9 cellular contexts compared by ENCODE assay signal in genomic region chr1:225882699-225883615, GRCh38. TPM values are rescaled to one million over a fixed set of nuclear protein-coding genes. Genes with fewer than 3 reads are reported as not detected.
DNase-seq lines count a peak whose midpoint lies in the region; ATAC-seq, FAIRE-seq and TF ChIP-seq lines count a peak whose summit lies in the region.
"Had no signal": no experiment of that assay in that cellular context is flagged by ENCODE, and none has a peak within 500 bp of the region (broad histone marks: within the 10 kb centered on the region; RNA-seq: fewer than 3 reads in every experiment).

No MANE protein-coding gene starts in this region.

- POLR2A ChIA-PET in T-cell (lab: Charles Lee) = interaction anchor here (0.6 to 1.5 kb wide), 4 partner anchors 14 to 116 kb away, joined by 3 to 12 read pairs (median 4); partner anchors contain the start of gene SDE2 (in 1 of the 2)
- POLR2A ChIA-PET in HepG2 (lab: Yijun Ruan, JAX) = interaction anchor here (0.6 to 4.6 kb wide), 13 partner anchors 8 to 230 kb away, joined by 3 to 42 read pairs (median 7); partner anchors contain the start of genes ENAH, EPHX1, H3-3A and LEFTY1

- H2AFZ ChIP-seq in HepG2 (ENCODE audit: low read length) = no peak overlapping the region

- peaks cover 11% of the 10 kb centered on the region for H4K20me1 ChIP-seq in HepG2 (ENCODE audit: insufficient read depth, low read length)

- 0 out of 2 replicates have a peak, but pooled peaks have one; percentile 38 for TF ChIP-seq CTCF in C4-2B (conservative IDR thresholded peaks at IDR 0.05)
- TF ChIP-seq CTCF in HepG2 (CRISPR knock-in tag; IDR thresholded peaks at IDR 0.05) = no peak

- no peaks in the 10 kb centered on the region for H3K9me3 Mint-ChIP-seq in T-cell
- no peaks in the 10 kb centered on the region for H3K9me3 Mint-ChIP-seq in dendritic cell treated with granulocyte-macrophage colony-stimulating factor and Interleukin-4, amounts not matched to agents 40 ng/mL and 50 ng/mL, for 4 days

- H3K27me3 Mint-ChIP-seq in T-cell = no peaks in the 10 kb centered on the region
- H3K27me3 Mint-ChIP-seq in dendritic cell treated with granulocyte-macrophage colony-stimulating factor and Interleukin-4, amounts not matched to agents 40 ng/mL and 50 ng/mL, for 4 days = peaks cover 19% of the 10 kb centered on the region

- peak in 1 of 2 experiments; percentile 11; a peak in 1 of 4 replicates for TF ChIP-seq POLR2A in HepG2 (IDR thresholded peaks at IDR 0.05; ENCODE audit: insufficient read depth in 1 of 2, low read depth in 2 of 2, low read length in 2 of 2)

- H3K36me3 Mint-ChIP-seq in T-cell = peaks cover 5% of the 10 kb centered on the region
- peaks cover 1% of the 10 kb centered on the region for H3K36me3 Mint-ChIP-seq in dendritic cell treated with granulocyte-macrophage colony-stimulating factor and Interleukin-4, amounts not matched to agents 40 ng/mL and 50 ng/mL, for 4 days (ENCODE audit: low read depth)

- in situ Hi-C loops in HepG2 (cut with HindIII; ENCODE audit: extremely low pct_ligation_motif_present, low pct_unique_long_range_greater_than_20kb) = no loop called here

- peak overlapping the region; percentile 87 to 95 (median 91) for H3K4me3 Mint-ChIP-seq in T-cell
- H3K4me3 Mint-ChIP-seq in dendritic cell treated with granulocyte-macrophage colony-stimulating factor and Interleukin-4, amounts not matched to agents 40 ng/mL and 50 ng/mL, for 4 days = peak overlapping the region; percentile 95

- no peaks in the 10 kb centered on the region; a peak in 1 of 5 replicates for H3K27me3 ChIP-seq in HepG2 (ENCODE audit: control insufficient read depth in 1 of 2, insufficient read depth in 2 of 2, low read length in 2 of 2)

- CTCF ChIA-PET in T-cell (lab: Charles Lee) (interaction anchor here (0.6 to 4.6 kb wide), 13 partner anchors 9 to 785 kb away, joined by 3 to 18 read pairs (median 4); partner anchors contain the start of gene SRP9 (in 1 of the 2)), HepG2 (lab: Yijun Ruan, JAX; ENCODE audit: low intra/inter-chr PET ratio, low total read pairs) (interaction anchor here (1.4 kb wide), 1 partner anchor 408 kb away, joined by 4 read pairs; no protein-coding TSS in a partner anchor)

- TSS peak; percentile 67 for BruUV-seq in HepG2 (replicated peaks; lab: Mats Ljungman, UMichigan)

- TF ChIP-seq EP300 in HepG2 (IDR thresholded peaks at IDR 0.05; ENCODE audit: low read depth in 2 of 2, low read length in 2 of 2) (no peak), HepG2 (CRISPR knock-in tag; IDR thresholded peaks at IDR 0.05; ENCODE audit: borderline replicate concordance) (no peak)

- H3K27ac Mint-ChIP-seq in T-cell = peak overlapping the region; percentile 94 to 97
- H3K27ac Mint-ChIP-seq in dendritic cell treated with granulocyte-macrophage colony-stimulating factor and Interleukin-4, amounts not matched to agents 40 ng/mL and 50 ng/mL, for 4 days = peak overlapping the region; percentile 89

- H3K27ac ChIP-seq in C4-2B (peak overlapping the region; percentile 86), HepG2 (ENCODE audit: extremely low read length, insufficient read depth, low read length) (peak overlapping the region; percentile 80)

- WGBS in HepG2 (ENCODE audit: low lambda C conversion rate) = 0% methylated on average over 11 of the region's 61 CpGs

- intact Hi-C loops in dendritic cell treated with granulocyte-macrophage colony-stimulating factor and Interleukin-4, amounts not matched to agents 40 ng/mL and 50 ng/mL, for 4 days (cut with micrococcal nuclease) = loop anchor here (10.0 kb wide), 1 partner anchor 108 kb away; the partner anchor contains the start of gene SRP9
- intact Hi-C loops in HepG2 (cut with micrococcal nuclease; ENCODE audit: unreplicated experiment) = loop anchor here (2.0 to 10.0 kb wide), 3 partner anchors 39 to 92 kb away; partner anchors contain the start of gene PYCR2

- no peaks in the 10 kb centered on the region for H3K9me3 ChIP-seq in HepG2 (ENCODE audit: low read length)

- peaks cover 69% of the 10 kb centered on the region for H3K4me1 ChIP-seq in HepG2 (ENCODE audit: insufficient read depth, low read length)

- no peaks in the 10 kb centered on the region for H3K36me3 ChIP-seq in HepG2 (replicated peaks in 1 of 2; ENCODE audit: control insufficient read depth in 1 of 2, insufficient read depth in 2 of 2, low read length in 2 of 2)

- peak overlapping the region; percentile 91 to 98 (median 93) for H3K4me3 ChIP-seq in HepG2 (replicated peaks in 1 of 3; ENCODE audit: insufficient read depth in 1 of 3, low read depth in 2 of 3, low read length in 3 of 3)

- peak; percentile 29 for ATAC-seq in GM19455 (IDR thresholded peaks at IDR 0.05; ENCODE audit: unreplicated experiment)
- ATAC-seq in HG03469 (IDR thresholded peaks at IDR 0.05; ENCODE audit: unreplicated experiment) = peak; percentile 10
- ATAC-seq in T-cell (replicated peaks in 1 of 4) = peak; percentile 31 to 45 (median 41)
- peak; percentile 40 for ATAC-seq in HepG2

- H3K79me2 ChIP-seq in HepG2 (ENCODE audit: insufficient read depth, low read length) = peaks cover 32% of the 10 kb centered on the region

- FAIRE-seq in HepG2 (lab: Jason Lieb, UNC) = no peak

- DNase-seq in T-cell (peak in 10 of 34 experiments; percentile 16 to 41 (median 26)), HepG2 (ENCODE audit: low spot score) (peak; percentile 15), NCI-H345 treated with DMSO at 0.1 percent for 48 hours (lab: John Stamatoyannopoulos, UW; ENCODE audit: unreplicated experiment) (no peak)
- peak; percentile 63 for DNase-seq in stimulated activated CD8-positive, alpha-beta memory T cell treated with anti-CD3 and anti-CD28 coated beads, Interleukin-4, amount 100 ng/mL, for 48 hours

- H3K4me1 Mint-ChIP-seq in T-cell = peaks cover 42% of the 10 kb centered on the region in 3 donors
- peaks cover 48% of the 10 kb centered on the region for H3K4me1 Mint-ChIP-seq in dendritic cell treated with granulocyte-macrophage colony-stimulating factor and Interleukin-4, amounts not matched to agents 40 ng/mL and 50 ng/mL, for 4 days (ENCODE audit: low read depth)

- no peak for TF ChIP-seq RAD21 in HepG2 (CRISPR knock-in tag; IDR thresholded peaks at IDR 0.05)

- peak overlapping the region; percentile 88 for H3K9ac ChIP-seq in HepG2 (ENCODE audit: insufficient read depth, low read depth, low read length)

- H3K4me2 ChIP-seq in HepG2 (ENCODE audit: low read depth, low read length) = peak overlapping the region; percentile 100

RNA-seq across cellular contexts. Expression of gene TMEM63A, which starts 0.8 kb away (rescaled TPM):
- total RNA-seq in T-cell (100 to 1,000 TPM; 332 to 473 (median 390) TPM), HepG2 (2016; rRNA removed; fragmentation: Illumina TruSeq; extraction: Trizol) (6.8 and 23.9 TPM in 2 replicates)
- total RNA-seq in HepG2 (2016; cell fraction: cytosol; rRNA removed; fragmentation: Illumina TruSeq; extraction: Trizol; ENCODE audit: low read depth) = 8.4 and 11.8 TPM in 2 replicates
- 6.3 and 23.7 TPM in 2 replicates for total RNA-seq in HepG2 (2016; cell fraction: insoluble cytoplasmic fraction; rRNA removed; fragmentation: Illumina TruSeq; extraction: Trizol)
- 9.0 and 9.3 TPM in 2 replicates for total RNA-seq in HepG2 (2016; cell fraction: membrane; rRNA removed; fragmentation: Illumina TruSeq; extraction: Trizol)
- total RNA-seq in HepG2 (2016; cell fraction: nucleus; rRNA removed; fragmentation: Illumina TruSeq; extraction: Trizol) = 45.2 and 52.0 TPM in 2 replicates
- 53.3 and 68.4 TPM in 2 replicates for polyA plus RNA-seq in HepG2 (2011; rRNA removed)
- 12.0 and 12.6 TPM in 2 replicates for polyA plus RNA-seq in HepG2 (2011; cell fraction: cytosol; rRNA removed)
- polyA plus RNA-seq in HepG2 (2011; cell fraction: nucleus; rRNA removed) = 382 and 397 TPM in 2 replicates
- polyA plus RNA-seq in HepG2 (2012) = 27.8 and 32.4 TPM in 2 replicates
- 1.2 and 1.4 TPM in 2 replicates for polyA plus RNA-seq in HepG2 (2016; cell fraction: cytosol; fragmentation: Illumina TruSeq; extraction: Trizol; ENCODE audit: low read depth)
- polyA plus RNA-seq in HepG2 (2016; cell fraction: insoluble cytoplasmic fraction; fragmentation: Illumina TruSeq; extraction: Trizol; ENCODE audit: low read depth) = 5.6 and 6.1 TPM in 2 replicates
- 2.8 and 3.1 TPM in 2 replicates for polyA plus RNA-seq in HepG2 (2016; cell fraction: membrane; fragmentation: Illumina TruSeq; extraction: Trizol; ENCODE audit: low read depth)
- polyA plus RNA-seq in HepG2 (2016; cell fraction: nucleus; fragmentation: Illumina TruSeq; extraction: Trizol; ENCODE audit: insufficient read depth, low read depth) = 77.1 and 87.3 TPM in 2 replicates
- polyA minus RNA-seq in HepG2 (2011; rRNA and poly(A)+ RNA removed; ENCODE audit: low replicate concordance) = 69.8 and 79.8 TPM in 2 replicates
- polyA minus RNA-seq in HepG2 (2011; cell fraction: cytosol; rRNA and poly(A)+ RNA removed) = 11.9 and 15.7 TPM in 2 replicates
- polyA minus RNA-seq in HepG2 (2011; cell fraction: nucleus; rRNA and poly(A)+ RNA removed) = 124 and 138 TPM in 2 replicates

RNA-seq across cellular contexts. Expression of gene LEFTY1, which starts 6.0 kb away (rescaled TPM):
- total RNA-seq in T-cell = under 1 TPM; 0.23 to 0.63 (median 0.35) TPM
- 0.29 TPM in 1 of 2 replicates, not detected in the other for total RNA-seq in HepG2 (2016; rRNA removed; fragmentation: Illumina TruSeq; extraction: Trizol)
- 0.20 TPM in 1 of 2 replicates, not detected in the other for total RNA-seq in HepG2 (2016; cell fraction: cytosol; rRNA removed; fragmentation: Illumina TruSeq; extraction: Trizol; ENCODE audit: low read depth)
- total RNA-seq in HepG2 (2016; cell fraction: insoluble cytoplasmic fraction; rRNA removed; fragmentation: Illumina TruSeq; extraction: Trizol) = 0.18 and 0.50 TPM in 2 replicates
- 0.09 TPM in 1 of 2 replicates, not detected in the other for total RNA-seq in HepG2 (2016; cell fraction: membrane; rRNA removed; fragmentation: Illumina TruSeq; extraction: Trizol)
- total RNA-seq in HepG2 (2016; cell fraction: nucleus; rRNA removed; fragmentation: Illumina TruSeq; extraction: Trizol) = 0.22 and 0.38 TPM in 2 replicates
- polyA plus RNA-seq in HepG2 (2011; rRNA removed) = 0.79 and 1.8 TPM in 2 replicates
- 1.6 and 1.9 TPM in 2 replicates for polyA plus RNA-seq in HepG2 (2011; cell fraction: cytosol; rRNA removed)
- polyA plus RNA-seq in HepG2 (2011; cell fraction: nucleus; rRNA removed) = 0.68 and 0.78 TPM in 2 replicates
- 0.32 and 0.55 TPM in 2 replicates for polyA plus RNA-seq in HepG2 (2012)
- polyA plus RNA-seq in HepG2 (2016; cell fraction: cytosol; fragmentation: Illumina TruSeq; extraction: Trizol; ENCODE audit: low read depth) = not detected in 2 replicates
- polyA plus RNA-seq in HepG2 (2016; cell fraction: insoluble cytoplasmic fraction; fragmentation: Illumina TruSeq; extraction: Trizol; ENCODE audit: low read depth) = 0.14 TPM in 1 of 2 replicates, not detected in the other
- 0.11 TPM in 1 of 2 replicates, not detected in the other for polyA plus RNA-seq in HepG2 (2016; cell fraction: membrane; fragmentation: Illumina TruSeq; extraction: Trizol; ENCODE audit: low read depth)
- polyA plus RNA-seq in HepG2 (2016; cell fraction: nucleus; fragmentation: Illumina TruSeq; extraction: Trizol; ENCODE audit: insufficient read depth, low read depth) = 0.28 and 0.51 TPM in 2 replicates
- 0.12 TPM in 1 of 2 replicates, not detected in the other for polyA minus RNA-seq in HepG2 (2011; rRNA and poly(A)+ RNA removed; ENCODE audit: low replicate concordance)
- polyA minus RNA-seq in HepG2 (2011; cell fraction: cytosol; rRNA and poly(A)+ RNA removed) = 0.49 and 0.53 TPM in 2 replicates
- 0.52 and 0.99 TPM in 2 replicates for polyA minus RNA-seq in HepG2 (2011; cell fraction: nucleus; rRNA and poly(A)+ RNA removed)
- total RNA-seq: T-helper 1 cell treated with Interleukin-12 subunit alpha and Interleukin-12 subunit beta and Interleukin-4 antibody, amounts not matched to agents 30 ng/mL and 1 ng/mL, for 36 hours had no signal

RNA-seq across cellular contexts. Expression of gene PYCR2, which starts 41.1 kb away (rescaled TPM):
- 100 to 1,000 TPM in 3 of 5 donors, 10 to 100 TPM in 2; 54.4 to 138 (median 126) TPM for total RNA-seq in T-cell
- total RNA-seq in HepG2 (2016; rRNA removed; fragmentation: Illumina TruSeq; extraction: Trizol) = 47.8 and 49.5 TPM in 2 replicates
- total RNA-seq in HepG2 (2016; cell fraction: cytosol; rRNA removed; fragmentation: Illumina TruSeq; extraction: Trizol; ENCODE audit: low read depth) = 8.2 and 9.6 TPM in 2 replicates
- total RNA-seq in HepG2 (2016; cell fraction: insoluble cytoplasmic fraction; rRNA removed; fragmentation: Illumina TruSeq; extraction: Trizol) = 45.9 and 51.2 TPM in 2 replicates
- 16.1 and 17.9 TPM in 2 replicates for total RNA-seq in HepG2 (2016; cell fraction: membrane; rRNA removed; fragmentation: Illumina TruSeq; extraction: Trizol)
- 31.1 and 42.8 TPM in 2 replicates for total RNA-seq in HepG2 (2016; cell fraction: nucleus; rRNA removed; fragmentation: Illumina TruSeq; extraction: Trizol)
- polyA plus RNA-seq in HepG2 (2011; rRNA removed) = 47.2 and 54.2 TPM in 2 replicates
- 25.8 and 40.7 TPM in 2 replicates for polyA plus RNA-seq in HepG2 (2011; cell fraction: cytosol; rRNA removed)
- polyA plus RNA-seq in HepG2 (2011; cell fraction: nucleus; rRNA removed) = 98.0 and 106 TPM in 2 replicates
- polyA plus RNA-seq in HepG2 (2012) = 29.7 and 35.8 TPM in 2 replicates
- 3.9 and 4.7 TPM in 2 replicates for polyA plus RNA-seq in HepG2 (2016; cell fraction: cytosol; fragmentation: Illumina TruSeq; extraction: Trizol; ENCODE audit: low read depth)
- polyA plus RNA-seq in HepG2 (2016; cell fraction: insoluble cytoplasmic fraction; fragmentation: Illumina TruSeq; extraction: Trizol; ENCODE audit: low read depth) = 51.7 and 55.3 TPM in 2 replicates
- polyA plus RNA-seq in HepG2 (2016; cell fraction: membrane; fragmentation: Illumina TruSeq; extraction: Trizol; ENCODE audit: low read depth) = 8.9 and 9.2 TPM in 2 replicates
- polyA plus RNA-seq in HepG2 (2016; cell fraction: nucleus; fragmentation: Illumina TruSeq; extraction: Trizol; ENCODE audit: insufficient read depth, low read depth) = 87.0 and 102 TPM in 2 replicates
- polyA minus RNA-seq in HepG2 (2011; rRNA and poly(A)+ RNA removed; ENCODE audit: low replicate concordance) = 56.1 and 62.6 TPM in 2 replicates
- polyA minus RNA-seq in HepG2 (2011; cell fraction: cytosol; rRNA and poly(A)+ RNA removed) = 13.5 and 15.9 TPM in 2 replicates
- 14.4 and 15.9 TPM in 2 replicates for polyA minus RNA-seq in HepG2 (2011; cell fraction: nucleus; rRNA and poly(A)+ RNA removed)

RNA-seq across cellular contexts. Expression of gene LEFTY2, which starts 58.1 kb away (rescaled TPM):
- under 1 TPM in 1 of 5 donors, not detected in 4; 0.16 TPM for total RNA-seq in T-cell
- 0.13 and 0.15 TPM in 2 replicates for total RNA-seq in HepG2 (2016; rRNA removed; fragmentation: Illumina TruSeq; extraction: Trizol)
- total RNA-seq in HepG2 (2016; cell fraction: cytosol; rRNA removed; fragmentation: Illumina TruSeq; extraction: Trizol; ENCODE audit: low read depth) = not detected in 2 replicates
- 0.11 TPM in 1 of 2 replicates, not detected in the other for total RNA-seq in HepG2 (2016; cell fraction: insoluble cytoplasmic fraction; rRNA removed; fragmentation: Illumina TruSeq; extraction: Trizol)
- not detected in 2 replicates for total RNA-seq in HepG2 (2016; cell fraction: membrane; rRNA removed; fragmentation: Illumina TruSeq; extraction: Trizol)
- total RNA-seq in HepG2 (2016; cell fraction: nucleus; rRNA removed; fragmentation: Illumina TruSeq; extraction: Trizol) = 0.28 TPM in 1 of 2 replicates, not detected in the other
- 0.33 and 0.42 TPM in 2 replicates for polyA plus RNA-seq in HepG2 (2011; rRNA removed)
- 0.42 and 0.65 TPM in 2 replicates for polyA plus RNA-seq in HepG2 (2011; cell fraction: cytosol; rRNA removed)
- 0.16 and 0.28 TPM in 2 replicates for polyA plus RNA-seq in HepG2 (2011; cell fraction: nucleus; rRNA removed)
- polyA plus RNA-seq in HepG2 (2012) = 0.29 and 0.47 TPM in 2 replicates
- not detected in 2 replicates for polyA plus RNA-seq in HepG2 (2016; cell fraction: cytosol; fragmentation: Illumina TruSeq; extraction: Trizol; ENCODE audit: low read depth)
- not detected in 2 replicates for polyA plus RNA-seq in HepG2 (2016; cell fraction: insoluble cytoplasmic fraction; fragmentation: Illumina TruSeq; extraction: Trizol; ENCODE audit: low read depth)
- 0.08 TPM in 1 of 2 replicates, not detected in the other for polyA plus RNA-seq in HepG2 (2016; cell fraction: membrane; fragmentation: Illumina TruSeq; extraction: Trizol; ENCODE audit: low read depth)
- polyA plus RNA-seq in HepG2 (2016; cell fraction: nucleus; fragmentation: Illumina TruSeq; extraction: Trizol; ENCODE audit: insufficient read depth, low read depth) = not detected in 2 replicates
- 0.28 TPM in 1 of 2 replicates, not detected in the other for polyA minus RNA-seq in HepG2 (2011; rRNA and poly(A)+ RNA removed; ENCODE audit: low replicate concordance)
- polyA minus RNA-seq in HepG2 (2011; cell fraction: cytosol; rRNA and poly(A)+ RNA removed) = not detected in 2 replicates
- polyA minus RNA-seq in HepG2 (2011; cell fraction: nucleus; rRNA and poly(A)+ RNA removed) = not detected in 2 replicates
- total RNA-seq: T-helper 1 cell treated with Interleukin-12 subunit alpha and Interleukin-12 subunit beta and Interleukin-4 antibody, amounts not matched to agents 30 ng/mL and 1 ng/mL, for 36 hours had no signal

Comparison
In these comparisons a context has a peak if more than half of its experiments do, and no peak if none do; other contexts are left out.
1. RNA of gene TMEM63A, which starts 0.8 kb away (total RNA-seq): 332 to 473 TPM in T-cell; 6.3 to 52.0 TPM in HepG2; every median in the first group is over 4 times any median in the second.
2. Peak in every context shown above with its lines, with median percentiles within 50 percentile points of each other: ATAC-seq.